ENCODE assay signal across 1 cellular context in genomic region chr10:58175990-58176910, GRCh38.
TF ChIP-seq lines count a peak whose summit lies in the region.

No MANE protein-coding gene starts in this region.

TF ChIP-seq in SK-N-SH treated with all-trans-retinoic acid at 6 μM for 48 hours, 23 proteins besides CTCF, POLR2A, EP300 and RAD21 (continued from another document):
- TF ChIP-seq ZNF8 (CRISPR knock-in tag; IDR thresholded peaks at IDR 0.05): no peak
- no peak for TF ChIP-seq CSDC2 (CRISPR knock-in tag; IDR thresholded peaks at IDR 0.05)
- TF ChIP-seq PPARA (CRISPR knock-in tag; IDR thresholded peaks at IDR 0.05; ENCODE audit: borderline replicate concordance): no peak
